Comparison of ENCODE assay signal across 8 cellular contexts in the genomic region with DNA sequence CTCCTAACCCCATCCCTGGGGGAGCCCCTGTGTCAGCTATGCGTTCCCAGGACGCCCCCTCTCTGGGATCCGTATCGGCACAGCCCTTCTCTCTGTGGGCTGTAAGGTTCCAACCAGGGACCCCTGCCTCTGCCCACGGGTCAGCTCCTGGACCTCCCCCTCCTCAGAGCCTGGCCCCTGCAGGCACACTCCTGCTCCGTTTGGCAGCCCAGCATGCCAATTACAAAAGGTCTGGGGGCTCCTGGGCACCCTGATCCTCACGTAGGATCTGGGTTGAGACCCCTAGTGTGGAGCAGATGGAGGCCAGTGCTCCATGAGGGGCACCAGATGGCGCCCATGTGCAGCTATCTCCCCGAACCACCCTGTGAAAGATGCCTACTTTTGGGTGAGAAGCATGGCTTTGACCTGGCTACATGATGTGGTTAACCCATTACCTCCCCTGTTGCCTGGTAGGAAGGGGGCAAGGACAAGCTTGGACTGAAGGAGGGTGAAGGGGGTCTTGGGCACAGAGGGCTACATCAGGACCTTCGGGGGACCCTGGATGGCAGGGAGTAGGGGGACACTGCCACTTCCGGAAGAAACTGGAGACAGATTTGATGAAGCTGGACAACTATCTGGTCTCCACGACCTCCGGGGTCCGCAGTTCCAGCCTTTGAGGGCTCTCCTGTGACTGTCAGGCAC. TPM values are rescaled to one million over a fixed set of nuclear protein-coding genes. Genes with fewer than 3 reads are reported as not detected.
A peak's percentile ranks its signal among the peaks of the same experiment; 100 is the strongest.
DNase-seq lines count a peak whose midpoint lies in the region; ATAC-seq and TF ChIP-seq lines count a peak whose summit lies in the region.

No MANE protein-coding gene starts in this region.

- H3K4me3 ChIP-seq in GM12865 (ENCODE audit: low read depth, low read length) (no peak overlapping the region), psoas muscle (peak overlapping the region; percentile 46), testis (peak overlapping the region in 1 of 2 donors; percentile 53)

- peak overlapping the region; percentile 33 for H3K27ac ChIP-seq in epithelial cell of prostate
- H3K27ac ChIP-seq in psoas muscle = peak overlapping the region; percentile 92
- peak overlapping the region in 1 of 2 donors; percentile 82 for H3K27ac ChIP-seq in testis

- intact Hi-C loops in psoas muscle (cut with DNase I) (loop anchor here in 1 of 2 donors (5.0 kb wide), 1 partner anchor 170 kb away; no protein-coding TSS in a partner anchor), testis (cut with DNase I; ENCODE audit: low total_unique reads) (no loop called here)

- TF ChIP-seq CTCF in GM12865 (IDR thresholded peaks at IDR 0.05; ENCODE audit: insufficient read depth, low read depth, low read length, missing control alignments) (peak; percentile 27), psoas muscle (IDR thresholded peaks at IDR 0.05) (peak; percentile 26), testis (IDR thresholded peaks at IDR 0.05) (no peak)

- peaks cover 0 to 28% of the 10 kb centered on the region in 2 donors for H3K36me3 ChIP-seq in psoas muscle (ENCODE audit: insufficient read depth in 1 of 2, low read depth in 1 of 2)
- H3K36me3 ChIP-seq in testis (ENCODE audit: low read depth, missing control alignments) = no peaks in the 10 kb centered on the region

- peak; percentile 67 for DNase-seq in 8988T
- DNase-seq in GM12865 (ENCODE audit: low read depth) = peak; percentile 49
- DNase-seq in epithelial cell of prostate (ENCODE audit: low read depth, low spot score) = no peak
- no peak for DNase-seq in psoas muscle
- DNase-seq in testis = no peak
- no peak for DNase-seq in COLO829 (ENCODE audit: low spot score)

- no peak for TF ChIP-seq POLR2A in testis (IDR thresholded peaks at IDR 0.05)

- 61 to 66% (median 66%) methylated on average over 14 of the region's 14 CpGs for WGBS in psoas muscle, 3 donors
- 71 to 73% methylated on average over 7 to 14 of the region's 14 CpGs for WGBS in testis, 2 donors

- ATAC-seq in SK-N-SH treated with all-trans-retinoic acid at 6 μM for 48 hours (peak; percentile 47), psoas muscle (peak in 2 of 4 donors; percentile 3 to 21), HG02885 (IDR thresholded peaks at IDR 0.05; ENCODE audit: poor library complexity, unreplicated experiment) (no peak)

- H3K9me3 ChIP-seq in psoas muscle (no peaks in the 10 kb centered on the region), testis (no peaks in the 10 kb centered on the region)

- H3K4me1 ChIP-seq in psoas muscle (peaks cover 21% of the 10 kb centered on the region), testis (peaks cover 8% of the 10 kb centered on the region)

- H3K27me3 ChIP-seq in psoas muscle (ENCODE audit: insufficient read depth in 3 of 3, low read length in 2 of 3) (no peaks in the 10 kb centered on the region), testis (no peaks in the 10 kb centered on the region)

TF ChIP-seq in SK-N-SH treated with all-trans-retinoic acid at 6 μM for 48 hours, 23 proteins besides CTCF, POLR2A, EP300 and RAD21:
- TF ChIP-seq TOX (CRISPR knock-in tag; IDR thresholded peaks at IDR 0.05; ENCODE audit: borderline replicate concordance) (no peak), RARB (CRISPR knock-in tag; IDR thresholded peaks at IDR 0.05) (no peak), ESRRG (CRISPR knock-in tag; IDR thresholded peaks at IDR 0.05) (no peak)
- TF ChIP-seq, protein P1, sequence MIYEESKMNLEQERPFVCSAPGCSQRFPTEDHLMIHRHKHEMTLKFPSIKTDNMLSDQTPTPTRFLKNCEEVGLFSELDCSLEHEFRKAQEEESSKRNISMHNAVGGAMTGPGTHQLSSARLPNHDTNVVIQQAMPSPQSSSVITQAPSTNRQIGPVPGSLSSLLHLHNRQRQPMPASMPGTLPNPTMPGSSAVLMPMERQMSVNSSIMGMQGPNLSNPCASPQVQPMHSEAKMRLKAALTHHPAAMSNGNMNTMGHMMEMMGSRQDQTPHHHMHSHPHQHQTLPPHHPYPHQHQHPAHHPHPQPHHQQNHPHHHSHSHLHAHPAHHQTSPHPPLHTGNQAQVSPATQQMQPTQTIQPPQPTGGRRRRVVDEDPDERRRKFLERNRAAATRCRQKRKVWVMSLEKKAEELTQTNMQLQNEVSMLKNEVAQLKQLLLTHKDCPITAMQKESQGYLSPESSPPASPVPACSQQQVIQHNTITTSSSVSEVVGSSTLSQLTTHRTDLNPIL (CRISPR knock-in tag; IDR thresholded peaks at IDR 0.05; ENCODE audit: low read depth) = no peak

RNA-seq across cellular contexts. Expression of a gene that starts 9.0 kb away (rescaled TPM):
- under 1 TPM; 0.21 to 0.46 (median 0.23) TPM for total RNA-seq in psoas muscle
- polyA plus RNA-seq in psoas muscle = under 1 TPM; 0.25 to 0.61 (median 0.31) TPM
- under 1 TPM; 0.74 to 0.87 TPM for total RNA-seq in testis
- polyA plus RNA-seq in testis (ENCODE audit: insufficient read depth, low read depth, low replicate concordance) = 0.91 TPM

RNA-seq across cellular contexts. Expression of a gene that starts 43.5 kb away (rescaled TPM):
- 10 to 100 TPM in 1 of 4 donors, 1 to 10 TPM in 3; 6.3 to 35.0 (median 8.6) TPM for total RNA-seq in psoas muscle
- 10 to 100 TPM; 10.7 to 11.7 (median 11.6) TPM for polyA plus RNA-seq in psoas muscle
- 10 to 100 TPM; 35.3 to 37.5 TPM for total RNA-seq in testis
- 29.7 TPM for polyA plus RNA-seq in testis (ENCODE audit: insufficient read depth, low read depth, low replicate concordance)

Comparison
In these comparisons a context has a peak if more than half of its experiments do, and no peak if none do; other contexts are left out.
1. DNase-seq: peak in 8988T (single experiment) and GM12865 (single experiment); none in epithelial cell of prostate (single experiment), psoas muscle (0 of 2), testis (single experiment) and COLO829 (single experiment).
2. CTCF ChIP-seq: peak in GM12865 (single experiment) and psoas muscle (single experiment); none in testis (0 of 3).